In genomic region chr15:73633111-73633990, GRCh38 we compare ENCODE assay signal across 8 cellular contexts. TPM values are rescaled to one million over a fixed set of nuclear protein-coding genes. Genes with fewer than 3 reads are reported as not detected.
DNase-seq lines count a peak whose midpoint lies in the region; ATAC-seq and TF ChIP-seq lines count a peak whose summit lies in the region.

Gene NPTN, minus strand, starts transcription at chr15:73633389. Its CDS starts 174 bp downstream, at chr15:73633215.

- H3K4me1 ChIP-seq in osteoblast (ENCODE audit: insufficient read depth, low read length) (peaks cover 52% of the 10 kb centered on the region), thoracic aorta (ENCODE audit: control insufficient read depth in 1 of 2, low read depth in 2 of 2) (peaks cover 25 to 35% of the 10 kb centered on the region in 2 donors)

- peak; percentile 99 for DNase-seq in GM06990 (ENCODE audit: extremely low read depth, insufficient read length)
- DNase-seq in NCI-H1092 (lab: John Stamatoyannopoulos, UW), result peak; percentile 94
- DNase-seq in activated naive CD4-positive, alpha-beta T cell treated with anti-CD3 and anti-CD28 coated beads, Interleukin-2, amount 50 U/mL, for 72 hours (ENCODE audit: low spot score in 2 of 2), result peak; percentile 98 to 99
- peak; percentile 99 for DNase-seq in glomerular visceral epithelial cell (ENCODE audit: extremely low spot score)
- peak; percentile 96 for DNase-seq in osteoblast (ENCODE audit: insufficient read length, low spot score, missing footprints)
- DNase-seq in thoracic aorta (ENCODE audit: low spot score), result peak; percentile 87

- H3K36me3 ChIP-seq in GM06990 (ENCODE audit: control insufficient read depth, insufficient read depth, low read length), result no peaks in the 10 kb centered on the region
- no peaks in the 10 kb centered on the region for H3K36me3 ChIP-seq in osteoblast (ENCODE audit: insufficient read depth, low read length)
- H3K36me3 ChIP-seq in thoracic aorta, result no peaks in the 10 kb centered on the region

- peak within 1 kb of the TSS; percentile 9 for H2AFZ ChIP-seq in osteoblast (ENCODE audit: low read length)

- H3K4me2 ChIP-seq in osteoblast (ENCODE audit: insufficient read depth, low read length), result peak within 1 kb of the TSS; percentile 85

- H3K36me3 Mint-ChIP-seq in activated naive CD4-positive, alpha-beta T cell treated with anti-CD3 and anti-CD28 coated beads, Interleukin-2, amount 50 U/mL, for 72 hours, result no peaks in the 10 kb centered on the region

- H3K9me3 ChIP-seq in osteoblast (ENCODE audit: low read depth, low read length), result no peaks in the 10 kb centered on the region
- no peaks in the 10 kb centered on the region for H3K9me3 ChIP-seq in thoracic aorta

- H4K20me1 ChIP-seq in osteoblast (ENCODE audit: insufficient read depth, low read length), result peaks cover 30% of the 10 kb centered on the region

- no peaks in the 10 kb centered on the region for H3K9me3 Mint-ChIP-seq in activated naive CD4-positive, alpha-beta T cell treated with anti-CD3 and anti-CD28 coated beads, Interleukin-2, amount 50 U/mL, for 72 hours

- H3K27me3 ChIP-seq in GM06990 (replicated peaks; ENCODE audit: control insufficient read depth, insufficient read depth, low read length) (no peaks in the 10 kb centered on the region), osteoblast (ENCODE audit: insufficient read depth, low read length) (no peaks in the 10 kb centered on the region), thoracic aorta (replicated peaks; ENCODE audit: insufficient read depth) (no peaks in the 10 kb centered on the region)

- ATAC-seq in HG02588 (IDR thresholded peaks at IDR 0.05; ENCODE audit: unreplicated experiment), result peak; percentile 88
- peak; percentile 93 for ATAC-seq in SK-N-SH treated with all-trans-retinoic acid at 6 μM for 48 hours
- peak; percentile 92 to 94 for ATAC-seq in activated naive CD4-positive, alpha-beta T cell treated with anti-CD3 and anti-CD28 coated beads, Interleukin-2, amount 50 U/mL, for 72 hours
- peak; percentile 85 for ATAC-seq in thoracic aorta (ENCODE audit: insufficient number of reproducible peaks, low FRiP score, low read depth)

- peak within 1 kb of the TSS; percentile 88 to 94 for H3K27ac Mint-ChIP-seq in activated naive CD4-positive, alpha-beta T cell treated with anti-CD3 and anti-CD28 coated beads, Interleukin-2, amount 50 U/mL, for 72 hours

- TF ChIP-seq CTCF in GM06990 (IDR thresholded peaks at IDR 0.05; ENCODE audit: insufficient read depth, low read length, poor library complexity, severe bottlenecking) (no peak), osteoblast (IDR thresholded peaks at IDR 0.05; ENCODE audit: extremely low read depth, low read depth, low read length) (no peak), thoracic aorta (IDR thresholded peaks at IDR 0.05) (no peak)

- H3K27ac ChIP-seq in osteoblast (ENCODE audit: low read depth, low read length), result peak within 1 kb of the TSS; percentile 89
- H3K27ac ChIP-seq in thoracic aorta, result peak within 1 kb of the TSS; percentile 89 to 91

- peaks cover 45% of the 10 kb centered on the region for H3K79me2 ChIP-seq in osteoblast (ENCODE audit: insufficient read depth, low read length)

- H3K4me3 ChIP-seq in GM06990 (replicated peaks; ENCODE audit: low read depth, low read length), result peak within 1 kb of the TSS; percentile 97
- H3K4me3 ChIP-seq in osteoblast (ENCODE audit: insufficient read depth, low read length), result peak within 1 kb of the TSS; percentile 85
- peak within 1 kb of the TSS; percentile 87 for H3K4me3 ChIP-seq in thoracic aorta

TF ChIP-seq in SK-N-SH treated with all-trans-retinoic acid at 6 μM for 48 hours, 23 proteins besides CTCF, POLR2A, EP300 and RAD21:
- TF ChIP-seq ZFP3 (CRISPR knock-in tag; IDR thresholded peaks at IDR 0.05), result no peak
- no peak for TF ChIP-seq GLIS3 (CRISPR knock-in tag; IDR thresholded peaks at IDR 0.05)
- TF ChIP-seq ARNTL (CRISPR knock-in tag; IDR thresholded peaks at IDR 0.05; ENCODE audit: borderline replicate concordance, low read depth), result peak; percentile 93
- TF ChIP-seq, protein P1, sequence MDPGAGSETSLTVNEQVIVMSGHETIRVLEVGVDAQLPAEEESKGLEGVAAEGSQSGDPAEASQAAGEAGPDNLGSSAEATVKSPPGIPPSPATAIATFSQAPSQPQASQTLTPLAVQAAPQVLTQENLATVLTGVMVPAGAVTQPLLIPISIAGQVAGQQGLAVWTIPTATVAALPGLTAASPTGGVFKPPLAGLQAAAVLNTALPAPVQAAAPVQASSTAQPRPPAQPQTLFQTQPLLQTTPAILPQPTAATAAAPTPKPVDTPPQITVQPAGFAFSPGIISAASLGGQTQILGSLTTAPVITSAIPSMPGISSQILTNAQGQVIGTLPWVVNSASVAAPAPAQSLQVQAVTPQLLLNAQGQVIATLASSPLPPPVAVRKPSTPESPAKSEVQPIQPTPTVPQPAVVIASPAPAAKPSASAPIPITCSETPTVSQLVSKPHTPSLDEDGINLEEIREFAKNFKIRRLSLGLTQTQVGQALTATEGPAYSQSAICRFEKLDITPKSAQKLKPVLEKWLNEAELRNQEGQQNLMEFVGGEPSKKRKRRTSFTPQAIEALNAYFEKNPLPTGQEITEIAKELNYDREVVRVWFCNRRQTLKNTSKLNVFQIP (CRISPR knock-in tag; IDR thresholded peaks at IDR 0.05; ENCODE audit: borderline replicate concordance, low read depth), result no peak
- no peak for TF ChIP-seq ZNF565 (CRISPR knock-in tag; conservative IDR thresholded peaks at IDR 0.05; ENCODE audit: low read depth)
- no peak for TF ChIP-seq ZC3H10 (CRISPR knock-in tag; IDR thresholded peaks at IDR 0.05)

RNA-seq across cellular contexts. Expression of gene NPTN, which starts in this region (rescaled TPM):
- total RNA-seq in activated naive CD4-positive, alpha-beta T cell treated with anti-CD3 and anti-CD28 coated beads, Interleukin-2, amount 50 U/mL, for 72 hours, result 10 to 100 TPM; 37.2 to 38.4 TPM
- total RNA-seq in osteoblast, result 116 and 130 TPM in 2 replicates
- total RNA-seq in thoracic aorta, result 100 to 1,000 TPM; 247 to 250 TPM

Comparison
In these comparisons a context has a peak if more than half of its experiments do, and no peak if none do; other contexts are left out.
1. Peak in every context shown above with its lines: DNase-seq, ATAC-seq, H3K4me3 ChIP-seq and H3K27ac ChIP-seq.